20 cellular contexts compared by ENCODE assay signal in the genomic region with DNA sequence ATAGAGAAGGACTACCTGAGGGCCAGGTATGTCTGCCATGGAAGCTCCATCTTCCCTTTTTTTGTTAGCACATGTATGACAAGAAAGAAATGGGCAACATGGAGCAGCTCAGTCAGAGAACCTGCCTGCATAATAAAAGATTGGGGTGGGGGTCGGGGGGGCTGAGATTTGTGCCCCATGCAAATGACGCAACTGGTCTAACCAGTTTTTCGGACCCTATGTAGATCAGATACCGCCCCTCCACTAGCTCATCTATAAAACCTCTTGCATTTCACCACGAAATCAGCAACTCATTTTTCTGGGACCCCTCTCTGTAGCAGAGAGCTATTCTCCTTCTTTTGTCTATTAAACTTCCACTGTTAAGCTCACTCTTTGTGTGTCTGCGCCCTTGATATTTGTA.
"Had no signal": no experiment of that assay in that cellular context is flagged by ENCODE, and none has a peak within 500 bp of the region (broad histone marks: within the 10 kb centered on the region; RNA-seq: fewer than 3 reads in every experiment).

No MANE protein-coding gene starts in this region.

- H3K4me3 Mint-ChIP-seq: naive B cell, nephron, type B pancreatic cell had no signal

- H3K36me3 Mint-ChIP-seq: naive B cell, type B pancreatic cell had no signal

- H3K9me3 Mint-ChIP-seq: nephron, type B pancreatic cell had no signal

- H3K4me3 ChIP-seq: esophagus squamous epithelium, gastroesophageal sphincter, lung, pancreas had no signal

- H3K27ac Mint-ChIP-seq: naive B cell, nephron, progenitor cell of endocrine pancreas, type B pancreatic cell had no signal

- H3K4me1 ChIP-seq: esophagus squamous epithelium, gastroesophageal sphincter, pancreas had no signal

- H3K27me3 ChIP-seq: esophagus squamous epithelium, gastroesophageal sphincter, pancreas had no signal

- H3K27ac ChIP-seq: esophagus squamous epithelium, gastroesophageal sphincter, pancreas had no signal

- H3K27me3 Mint-ChIP-seq: naive B cell, progenitor cell of endocrine pancreas, type B pancreatic cell had no signal

- H3K4me1 Mint-ChIP-seq: naive B cell, nephron had no signal

- DNase-seq: dermis blood vessel endothelial cell; esophagus squamous epithelium; foreskin fibroblast; glutamatergic neuron; kidney; left colon; left ventricle myocardium superior; mesenchymal stem cell; naive B cell; occipital lobe; pancreas; right cardiac atrium; small intestine; stimulated activated CD4-positive, alpha-beta T cell treated with anti-CD3 and anti-CD28 coated beads, Interleukin-12 subunit alpha, Interleukin-12 subunit beta, amount 100 ng/mL, for 4 hours; stimulated activated naive CD4-positive, alpha-beta T cell had no signal

- H3K36me3 ChIP-seq: esophagus squamous epithelium, gastroesophageal sphincter, pancreas had no signal

- H3K9me3 ChIP-seq: esophagus squamous epithelium, gastroesophageal sphincter, pancreas had no signal
